In the genomic region with DNA sequence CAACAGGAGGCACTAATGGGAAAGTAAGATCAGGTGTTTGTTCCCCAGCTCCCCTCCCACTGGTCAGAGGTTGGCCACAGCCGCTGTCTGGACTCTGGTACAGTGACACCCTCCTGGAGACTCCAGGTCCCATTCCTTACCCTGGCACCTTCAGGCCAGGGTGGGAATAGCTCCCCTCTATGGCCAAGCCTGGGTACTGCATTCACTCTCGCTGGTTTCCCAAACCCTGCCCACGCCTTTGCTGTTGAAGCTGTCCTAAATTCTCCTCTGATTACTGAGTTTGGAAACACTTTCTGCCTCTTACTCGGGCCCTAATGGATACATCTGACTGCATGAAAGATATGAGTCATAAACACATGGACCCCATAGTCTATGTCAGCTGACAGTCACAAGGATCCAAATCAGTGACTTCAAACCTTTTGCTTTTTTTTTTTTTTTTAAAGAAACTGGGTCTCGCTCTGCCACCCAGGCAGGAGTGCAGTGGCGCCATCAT, we compare ENCODE assay signal across 10 cellular contexts. TPM values are rescaled to one million over a fixed set of nuclear protein-coding genes. Genes with fewer than 3 reads are reported as not detected.
DNase-seq lines count a peak whose midpoint lies in the region; ATAC-seq, FAIRE-seq and TF ChIP-seq lines count a peak whose summit lies in the region.
"Had no signal": no experiment of that assay in that cellular context is flagged by ENCODE, and none has a peak within 500 bp of the region (broad histone marks: within the 10 kb centered on the region; RNA-seq: fewer than 3 reads in every experiment).

No MANE protein-coding gene starts in this region.

- no peaks in the 10 kb centered on the region for H3K36me3 Mint-ChIP-seq in WTC11
- H3K36me3 Mint-ChIP-seq in activated naive CD4-positive, alpha-beta T cell treated with anti-CD3 and anti-CD28 coated beads, Interleukin-2, amount 10 ng/mL, durations not matched to agents 7 days and 5 days = no peaks in the 10 kb centered on the region
- H3K36me3 Mint-ChIP-seq: naive B cell had no signal

- H3K79me2 ChIP-seq in GM23248 (ENCODE audit: insufficient read depth) (no peaks in the 10 kb centered on the region), HepG2 (ENCODE audit: insufficient read depth, low read length) (no peaks in the 10 kb centered on the region)

- TF ChIP-seq CTCF in C4-2B (conservative IDR thresholded peaks at IDR 0.05) = peak; percentile 55
- peak; percentile 90 for TF ChIP-seq CTCF in WTC11 (IDR thresholded peaks at IDR 0.05)
- peak; percentile 59 for TF ChIP-seq CTCF in HepG2 (CRISPR knock-in tag; IDR thresholded peaks at IDR 0.05)

- H3K4me2 ChIP-seq in GM23248 (ENCODE audit: unreplicated experiment) (no peak overlapping the region), HepG2 (ENCODE audit: low read depth, low read length) (no peak overlapping the region)

- intact Hi-C loops in HepG2 (cut with micrococcal nuclease; ENCODE audit: unreplicated experiment) = no loop called here

- WGBS in GM23248 (ENCODE audit: low coverage in 1 of 2, low lambda C conversion rate in 2 of 2, missing lambda C conversion rate in 2 of 2), 2 experiments = 29 to 37% methylated on average over 6 of the region's 6 CpGs
- WGBS in HepG2 (ENCODE audit: low lambda C conversion rate) = 6% methylated on average over 6 of the region's 6 CpGs

- H3K4me3 ChIP-seq in GM23248 (no peak overlapping the region), HepG2 (replicated peaks in 1 of 3; ENCODE audit: insufficient read depth in 1 of 3, low read depth in 2 of 3, low read length in 3 of 3) (no peak overlapping the region)
- H3K4me3 ChIP-seq: stomach had no signal

- no peak overlapping the region for H3K27ac Mint-ChIP-seq in WTC11
- H3K27ac Mint-ChIP-seq in activated naive CD4-positive, alpha-beta T cell treated with anti-CD3 and anti-CD28 coated beads, Interleukin-2, amount 10 ng/mL, durations not matched to agents 7 days and 5 days = no peak overlapping the region

- H4K20me1 ChIP-seq in GM23248 (ENCODE audit: insufficient read depth) (no peaks in the 10 kb centered on the region), HepG2 (ENCODE audit: insufficient read depth, low read length) (no peaks in the 10 kb centered on the region)

- H3K9me3 Mint-ChIP-seq in WTC11 = no peaks in the 10 kb centered on the region
- H3K9me3 Mint-ChIP-seq in activated naive CD4-positive, alpha-beta T cell treated with anti-CD3 and anti-CD28 coated beads, Interleukin-2, amount 10 ng/mL, durations not matched to agents 7 days and 5 days = no peaks in the 10 kb centered on the region

- H3K27me3 ChIP-seq in GM23248 (replicated peaks; ENCODE audit: insufficient read depth) (peaks cover 10% of the 10 kb centered on the region), HepG2 (ENCODE audit: control insufficient read depth in 1 of 2, insufficient read depth in 2 of 2, low read length in 2 of 2) (peaks cover 0 to 25% of the 10 kb centered on the region in 2 experiments; a peak in 3 of 5 replicates)

- peak; percentile 45; the same call in 1 of the 2 replicates for TF ChIP-seq RAD21 in HepG2 (CRISPR knock-in tag; IDR thresholded peaks at IDR 0.05)

- FAIRE-seq in HepG2 (lab: Jason Lieb, UNC) = peak; percentile 40

- DNase-seq in GM23248 (peak; percentile 67), WTC11 (ENCODE audit: low spot score) (peak; percentile 79), HepG2 (ENCODE audit: low spot score) (peak; percentile 52), cerebellum (ENCODE audit: low spot score) (no peak), 8988T (no peak)
- DNase-seq in activated naive CD4-positive, alpha-beta T cell treated with anti-CD3 and anti-CD28 coated beads, Interleukin-2, amount 10 ng/mL, durations not matched to agents 7 days and 5 days = no peak
- DNase-seq: naive B cell, stomach had no signal

- TF ChIP-seq EP300 in HepG2 (IDR thresholded peaks at IDR 0.05; ENCODE audit: low read depth in 2 of 2, low read length in 2 of 2) (no peak), HepG2 (CRISPR knock-in tag; IDR thresholded peaks at IDR 0.05; ENCODE audit: borderline replicate concordance) (no peak)

- H3K9ac ChIP-seq in GM23248 (no peak overlapping the region), HepG2 (ENCODE audit: insufficient read depth, low read depth, low read length) (no peak overlapping the region)

- POLR2A ChIA-PET in WTC11 (lab: Charles Lee) (no interaction called here), HepG2 (lab: Yijun Ruan, JAX) (no interaction called here)

- H3K4me3 Mint-ChIP-seq in WTC11 = no peak overlapping the region
- no peak overlapping the region for H3K4me3 Mint-ChIP-seq in activated naive CD4-positive, alpha-beta T cell treated with anti-CD3 and anti-CD28 coated beads, Interleukin-2, amount 10 ng/mL, durations not matched to agents 7 days and 5 days
- H3K4me3 Mint-ChIP-seq: naive B cell had no signal

- H3K27ac ChIP-seq in C4-2B (no peak overlapping the region), GM23248 (no peak overlapping the region), HepG2 (ENCODE audit: extremely low read length, insufficient read depth, low read length) (no peak overlapping the region)
- H3K27ac ChIP-seq: stomach had no signal

- CTCF ChIA-PET in WTC11 (lab: Charles Lee) (interaction anchor here (0.6 to 1.9 kb wide), 71 partner anchors 9 to 587 kb away, joined by 3 to 57 read pairs (median 5); a partner anchor contains a TSS), HepG2 (lab: Yijun Ruan, JAX; ENCODE audit: low intra/inter-chr PET ratio, low total read pairs) (no interaction called here)
- CTCF ChIA-PET in activated naive CD4-positive, alpha-beta T cell treated with anti-CD3 and anti-CD28 coated beads, Interleukin-2, amount 10 ng/mL, durations not matched to agents 7 days and 5 days (lab: Charles Lee) = interaction anchor here (0.6 to 2.1 kb wide), 6 partner anchors 10 to 137 kb away, joined by 3 to 6 read pairs (median 3); no protein-coding TSS in a partner anchor

- in situ Hi-C loops in GM23248 (cut with MboI) = no loop called here
- in situ Hi-C loops in HepG2 (cut with HindIII; ENCODE audit: extremely low pct_ligation_motif_present, low pct_unique_long_range_greater_than_20kb) = no loop called here

- BruUV-seq in HepG2 (replicated peaks; lab: Mats Ljungman, UMichigan) = no TSS peak

- H3K9me3 ChIP-seq in GM23248 (ENCODE audit: low read depth) (no peaks in the 10 kb centered on the region), HepG2 (ENCODE audit: low read length) (no peaks in the 10 kb centered on the region)
- H3K9me3 ChIP-seq: stomach had no signal

- H3K9me2 ChIP-seq in GM23248 (ENCODE audit: insufficient read depth) = no peaks in the 10 kb centered on the region

- H3K4me1 ChIP-seq in GM23248 (ENCODE audit: insufficient read depth) (peaks cover 17% of the 10 kb centered on the region), HepG2 (ENCODE audit: insufficient read depth, low read length) (peaks cover 34% of the 10 kb centered on the region)

- no peak overlapping the region for H2AFZ ChIP-seq in GM23248
- H2AFZ ChIP-seq in HepG2 (ENCODE audit: low read length) = no peak overlapping the region

- ATAC-seq in WTC11 (peak; percentile 95), HepG2 (peak; percentile 79), GM18870 (IDR thresholded peaks at IDR 0.05; ENCODE audit: unreplicated experiment) (no peak)

- peaks cover 14% of the 10 kb centered on the region for H3K4me1 Mint-ChIP-seq in WTC11
- H3K4me1 Mint-ChIP-seq in activated naive CD4-positive, alpha-beta T cell treated with anti-CD3 and anti-CD28 coated beads, Interleukin-2, amount 10 ng/mL, durations not matched to agents 7 days and 5 days = peaks cover 16% of the 10 kb centered on the region

- no peaks in the 10 kb centered on the region for H3K27me3 Mint-ChIP-seq in WTC11 (ENCODE audit: low read depth)
- H3K27me3 Mint-ChIP-seq in activated naive CD4-positive, alpha-beta T cell treated with anti-CD3 and anti-CD28 coated beads, Interleukin-2, amount 10 ng/mL, durations not matched to agents 7 days and 5 days = peaks cover 57% of the 10 kb centered on the region
- H3K27me3 Mint-ChIP-seq: naive B cell had no signal

- H3K36me3 ChIP-seq in GM23248 (ENCODE audit: low read depth) (no peaks in the 10 kb centered on the region), HepG2 (replicated peaks in 1 of 2; ENCODE audit: control insufficient read depth in 1 of 2, insufficient read depth in 2 of 2, low read length in 2 of 2) (no peaks in the 10 kb centered on the region)
- H3K36me3 ChIP-seq: stomach had no signal

- no peak for TF ChIP-seq POLR2A in HepG2 (IDR thresholded peaks at IDR 0.05; ENCODE audit: insufficient read depth in 1 of 2, low read depth in 2 of 2, low read length in 2 of 2)

- peaks cover 6% of the 10 kb centered on the region; the same call in 1 of the 2 replicates for H3F3A ChIP-seq in GM23248 (ENCODE audit: insufficient read depth)

RNA-seq across cellular contexts. Expression of a gene that starts 17.9 kb away (rescaled TPM):
- not detected in 2 replicates for total RNA-seq in GM23248 (2014; rRNA removed; shearing (Covaris generic))
- polyA plus RNA-seq in GM23248 (2016; fragmentation: Nextera tagmentation; extraction: Ambion mirVana) = not detected in 2 replicates
- total RNA-seq in WTC11 (2021) = 1.4 to 3.5 TPM (median 1.6 TPM) in 3 replicates
- total RNA-seq in HepG2 (2016; rRNA removed; fragmentation: Illumina TruSeq; extraction: Trizol) = 0.02 TPM in 1 of 2 replicates, not detected in the other
- not detected in 2 replicates for total RNA-seq in HepG2 (2016; cell fraction: cytosol; rRNA removed; fragmentation: Illumina TruSeq; extraction: Trizol; ENCODE audit: low read depth)
- 0.02 TPM in 1 of 2 replicates, not detected in the other for total RNA-seq in HepG2 (2016; cell fraction: insoluble cytoplasmic fraction; rRNA removed; fragmentation: Illumina TruSeq; extraction: Trizol)
- not detected in 2 replicates for total RNA-seq in HepG2 (2016; cell fraction: membrane; rRNA removed; fragmentation: Illumina TruSeq; extraction: Trizol)
- total RNA-seq in HepG2 (2016; cell fraction: nucleus; rRNA removed; fragmentation: Illumina TruSeq; extraction: Trizol) = not detected in 2 replicates
- polyA plus RNA-seq in HepG2 (2011; rRNA removed) = 0.03 TPM in 1 of 2 replicates, not detected in the other
- 0.01 TPM in 1 of 2 replicates, not detected in the other for polyA plus RNA-seq in HepG2 (2011; cell fraction: cytosol; rRNA removed)
- polyA plus RNA-seq in HepG2 (2011; cell fraction: nucleus; rRNA removed) = 0.02 TPM in 1 of 2 replicates, not detected in the other
- not detected in 2 replicates for polyA plus RNA-seq in HepG2 (2012)
- not detected in 2 replicates for polyA plus RNA-seq in HepG2 (2016; cell fraction: cytosol; fragmentation: Illumina TruSeq; extraction: Trizol; ENCODE audit: low read depth)
- polyA plus RNA-seq in HepG2 (2016; cell fraction: insoluble cytoplasmic fraction; fragmentation: Illumina TruSeq; extraction: Trizol; ENCODE audit: low read depth) = not detected in 2 replicates
- 0.07 TPM in 1 of 2 replicates, not detected in the other for polyA plus RNA-seq in HepG2 (2016; cell fraction: membrane; fragmentation: Illumina TruSeq; extraction: Trizol; ENCODE audit: low read depth)
- polyA plus RNA-seq in HepG2 (2016; cell fraction: nucleus; fragmentation: Illumina TruSeq; extraction: Trizol; ENCODE audit: insufficient read depth, low read depth) = not detected in 2 replicates
- polyA minus RNA-seq in HepG2 (2011; rRNA and poly(A)+ RNA removed; ENCODE audit: low replicate concordance) = 1.2 TPM in 1 of 2 replicates, not detected in the other
- not detected in 2 replicates for polyA minus RNA-seq in HepG2 (2011; cell fraction: cytosol; rRNA and poly(A)+ RNA removed)
- polyA minus RNA-seq in HepG2 (2011; cell fraction: nucleus; rRNA and poly(A)+ RNA removed) = not detected in 2 replicates
- 2.0 TPM for total RNA-seq in cerebellum

RNA-seq across cellular contexts. Expression of a gene that starts 47.4 kb away (rescaled TPM):
- 23.1 and 27.7 TPM in 2 replicates for total RNA-seq in GM23248 (2014; rRNA removed; shearing (Covaris generic))
- polyA plus RNA-seq in GM23248 (2016; fragmentation: Nextera tagmentation; extraction: Ambion mirVana) (11.0 and 12.7 TPM in 2 replicates), HepG2 (2011; rRNA removed) (5.1 and 6.2 TPM in 2 replicates)
- total RNA-seq in WTC11 (2021) (15.6 to 18.5 TPM (median 18.0 TPM) in 3 replicates), HepG2 (2016; rRNA removed; fragmentation: Illumina TruSeq; extraction: Trizol) (5.9 and 6.4 TPM in 2 replicates), cerebellum (16.8 TPM)
- total RNA-seq in HepG2 (2016; cell fraction: cytosol; rRNA removed; fragmentation: Illumina TruSeq; extraction: Trizol; ENCODE audit: low read depth) = 3.0 and 3.1 TPM in 2 replicates
- 4.9 and 5.1 TPM in 2 replicates for total RNA-seq in HepG2 (2016; cell fraction: insoluble cytoplasmic fraction; rRNA removed; fragmentation: Illumina TruSeq; extraction: Trizol)
- 1.9 and 2.3 TPM in 2 replicates for total RNA-seq in HepG2 (2016; cell fraction: membrane; rRNA removed; fragmentation: Illumina TruSeq; extraction: Trizol)
- total RNA-seq in HepG2 (2016; cell fraction: nucleus; rRNA removed; fragmentation: Illumina TruSeq; extraction: Trizol) = 5.2 and 5.4 TPM in 2 replicates
- 3.5 and 4.2 TPM in 2 replicates for polyA plus RNA-seq in HepG2 (2011; cell fraction: cytosol; rRNA removed)
- 9.2 and 11.2 TPM in 2 replicates for polyA plus RNA-seq in HepG2 (2011; cell fraction: nucleus; rRNA removed)
- 5.5 and 6.7 TPM in 2 replicates for polyA plus RNA-seq in HepG2 (2012)
- polyA plus RNA-seq in HepG2 (2016; cell fraction: cytosol; fragmentation: Illumina TruSeq; extraction: Trizol; ENCODE audit: low read depth) = 0.53 and 0.58 TPM in 2 replicates
- 4.8 and 5.4 TPM in 2 replicates for polyA plus RNA-seq in HepG2 (2016; cell fraction: insoluble cytoplasmic fraction; fragmentation: Illumina TruSeq; extraction: Trizol; ENCODE audit: low read depth)
- polyA plus RNA-seq in HepG2 (2016; cell fraction: membrane; fragmentation: Illumina TruSeq; extraction: Trizol; ENCODE audit: low read depth) = 0.95 and 0.97 TPM in 2 replicates
- 5.8 and 6.0 TPM in 2 replicates for polyA plus RNA-seq in HepG2 (2016; cell fraction: nucleus; fragmentation: Illumina TruSeq; extraction: Trizol; ENCODE audit: insufficient read depth, low read depth)
- 12.8 and 14.9 TPM in 2 replicates for polyA minus RNA-seq in HepG2 (2011; rRNA and poly(A)+ RNA removed; ENCODE audit: low replicate concordance)
- polyA minus RNA-seq in HepG2 (2011; cell fraction: cytosol; rRNA and poly(A)+ RNA removed) = 5.1 and 6.1 TPM in 2 replicates
- polyA minus RNA-seq in HepG2 (2011; cell fraction: nucleus; rRNA and poly(A)+ RNA removed) = 13.1 and 22.3 TPM in 2 replicates

Comparison
In these comparisons a context has a peak if more than half of its experiments do, and no peak if none do; other contexts are left out.
1. DNase-seq: peak in GM23248 (single experiment), WTC11 (single experiment) and HepG2 (single experiment); none in cerebellum (single experiment), 8988T (single experiment) and activated naive CD4-positive, alpha-beta T cell treated with anti-CD3 and anti-CD28 coated beads, Interleukin-2, amount 10 ng/mL, durations not matched to agents 7 days and 5 days (single experiment).
2. Peak in every context shown above with its lines, with median percentiles within 50 percentile points of each other: CTCF ChIP-seq.